Comparison of ENCODE assay signal across 9 cellular contexts in the genomic region with DNA sequence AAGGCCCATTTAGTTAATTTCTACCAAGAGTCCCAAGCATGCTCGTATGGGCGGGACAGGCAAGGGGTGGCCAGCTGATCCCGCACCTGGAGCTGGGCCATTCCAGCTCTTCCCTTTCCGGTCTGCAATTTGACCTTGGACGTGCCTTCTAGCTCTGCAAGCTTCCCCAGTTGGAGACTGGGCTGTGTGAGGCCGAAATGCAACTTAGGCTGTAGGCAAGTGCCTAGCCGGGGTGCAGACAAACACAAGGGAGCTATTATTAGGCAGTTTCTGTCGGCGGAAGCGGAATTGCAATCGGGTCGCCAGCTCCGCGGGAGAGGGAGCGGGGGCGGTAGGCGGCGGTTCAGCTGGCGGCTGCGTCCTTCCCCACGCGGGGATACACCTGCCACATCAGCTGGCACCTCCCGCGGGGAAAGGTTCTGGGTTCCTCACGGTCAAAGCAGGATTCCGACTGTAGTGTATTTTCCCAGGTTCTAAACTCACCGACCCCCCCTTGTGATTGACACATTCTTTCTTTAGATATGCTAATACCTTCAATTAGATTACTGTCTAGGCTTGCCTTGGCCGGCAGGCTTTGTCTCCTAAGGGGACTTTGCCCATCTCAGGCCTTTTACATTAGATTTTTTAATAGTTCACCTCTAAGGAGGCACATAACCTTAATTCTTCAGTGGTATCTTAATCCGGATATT.
A peak's percentile ranks its signal among the peaks of the same experiment; 100 is the strongest.
DNase-seq lines count a peak whose midpoint lies in the region; ATAC-seq lines count a peak whose summit lies in the region.
"Had no signal": no experiment of that assay in that cellular context is flagged by ENCODE, and none has a peak within 500 bp of the region (broad histone marks: within the 10 kb centered on the region; RNA-seq: fewer than 3 reads in every experiment).

No MANE protein-coding gene starts in this region.

- no peaks in the 10 kb centered on the region for H3K36me3 Mint-ChIP-seq in central memory CD8-positive, alpha-beta T cell (ENCODE audit: insufficient read depth)
- peaks cover 0 to 2% of the 10 kb centered on the region in 2 donors for H3K36me3 Mint-ChIP-seq in stimulated activated naive B cell treated with anti-CD40 and anti-IgM and Interleukin-4, amounts not matched to agents 10 μg/mL and 1 μg/mL and 100 μg/mL, for 72 hours

- H3K27ac ChIP-seq in layer of hippocampus (ENCODE audit: low read depth, low read length): peak overlapping the region; percentile 48

- no peak overlapping the region for H3K27ac Mint-ChIP-seq in central memory CD8-positive, alpha-beta T cell (ENCODE audit: low read depth)
- peak overlapping the region; percentile 73 for H3K27ac Mint-ChIP-seq in stimulated activated naive B cell treated with anti-CD40 and anti-IgM and Interleukin-4, amounts not matched to agents 10 μg/mL and 1 μg/mL and 100 μg/mL, for 72 hours

- peaks cover 61% of the 10 kb centered on the region for H3K27me3 Mint-ChIP-seq in central memory CD8-positive, alpha-beta T cell
- H3K27me3 Mint-ChIP-seq in stimulated activated naive B cell treated with anti-CD40 and anti-IgM and Interleukin-4, amounts not matched to agents 10 μg/mL and 1 μg/mL and 100 μg/mL, for 72 hours: peaks cover 22 to 45% of the 10 kb centered on the region in 2 donors

- H3K4me1 Mint-ChIP-seq in central memory CD8-positive, alpha-beta T cell: peaks cover 9% of the 10 kb centered on the region
- peaks cover 4 to 14% of the 10 kb centered on the region in 2 donors for H3K4me1 Mint-ChIP-seq in stimulated activated naive B cell treated with anti-CD40 and anti-IgM and Interleukin-4, amounts not matched to agents 10 μg/mL and 1 μg/mL and 100 μg/mL, for 72 hours

- ATAC-seq in central memory CD8-positive, alpha-beta T cell (replicated peaks; ENCODE audit: extremely low read depth, poor library complexity, severe bottlenecking): no peak
- ATAC-seq in stimulated activated naive B cell treated with anti-CD40 and anti-IgM and Interleukin-4, amounts not matched to agents 10 μg/mL and 1 μg/mL and 100 μg/mL, for 72 hours (replicated peaks): peak; percentile 74 to 81
- no peak for ATAC-seq in GM21723 (IDR thresholded peaks at IDR 0.05; ENCODE audit: unreplicated experiment)

- DNase-seq in NCI-H2227 (lab: John Stamatoyannopoulos, UW; ENCODE audit: unreplicated experiment) (peak; percentile 58), NCI-H2227 treated with DMSO at 0.1 percent for 48 hours (lab: John Stamatoyannopoulos, UW) (no peak), EL (no peak), RPMI8226 (no peak)
- DNase-seq in central memory CD8-positive, alpha-beta T cell (ENCODE audit: low spot score in 2 of 2): no peak
- peak; percentile 46 for DNase-seq in stimulated activated naive B cell treated with anti-CD40 and anti-IgM and Interleukin-4, amounts not matched to agents 10 μg/mL and 1 μg/mL and 100 μg/mL, for 72 hours
- DNase-seq: NCI-H510A treated with DMSO at 0.1 percent for 48 hours had no signal

- H3K4me3 Mint-ChIP-seq in central memory CD8-positive, alpha-beta T cell: peak overlapping the region; percentile 50
- peak overlapping the region; percentile 71 to 82 for H3K4me3 Mint-ChIP-seq in stimulated activated naive B cell treated with anti-CD40 and anti-IgM and Interleukin-4, amounts not matched to agents 10 μg/mL and 1 μg/mL and 100 μg/mL, for 72 hours

- H3K9me3 Mint-ChIP-seq in central memory CD8-positive, alpha-beta T cell: no peaks in the 10 kb centered on the region
- no peaks in the 10 kb centered on the region for H3K9me3 Mint-ChIP-seq in stimulated activated naive B cell treated with anti-CD40 and anti-IgM and Interleukin-4, amounts not matched to agents 10 μg/mL and 1 μg/mL and 100 μg/mL, for 72 hours

- H3K27me3 ChIP-seq in layer of hippocampus (ENCODE audit: control insufficient read depth, insufficient read depth, low read length): no peaks in the 10 kb centered on the region

Comparison
In these comparisons a context has a peak if more than half of its experiments do, and no peak if none do; other contexts are left out.
1. DNase-seq: peak in NCI-H2227 (single experiment) and stimulated activated naive B cell treated with anti-CD40 and anti-IgM and Interleukin-4, amounts not matched to agents 10 μg/mL and 1 μg/mL and 100 μg/mL, for 72 hours (single experiment); none in NCI-H2227 treated with DMSO at 0.1 percent for 48 hours (single experiment), central memory CD8-positive, alpha-beta T cell (0 of 2), EL (single experiment) and RPMI8226 (single experiment).
2. ATAC-seq: peak in stimulated activated naive B cell treated with anti-CD40 and anti-IgM and Interleukin-4, amounts not matched to agents 10 μg/mL and 1 μg/mL and 100 μg/mL, for 72 hours (2 of 2); none in central memory CD8-positive, alpha-beta T cell (single experiment) and GM21723 (single experiment).